Comparison of ENCODE assay signal across 8 cellular contexts in the genomic region with DNA sequence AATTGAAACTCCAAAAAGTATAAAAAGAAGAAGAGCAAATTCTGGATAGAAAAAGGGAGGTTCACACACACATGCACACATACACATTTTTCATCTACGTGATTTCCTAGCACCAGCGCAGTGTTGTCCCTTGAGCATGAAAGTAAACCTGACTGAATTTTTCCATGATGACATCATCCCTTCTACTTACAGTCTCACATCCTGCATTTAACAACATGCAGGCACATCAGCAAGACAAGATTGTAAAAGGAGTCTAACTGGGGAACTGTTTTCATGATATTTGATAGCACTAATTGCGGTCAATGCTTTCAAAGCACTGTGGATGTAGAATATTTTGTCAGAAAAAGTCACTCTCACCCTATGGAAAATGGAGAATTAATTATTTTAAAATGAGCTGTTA. TPM values are rescaled to one million over a fixed set of nuclear protein-coding genes. Genes with fewer than 3 reads are reported as not detected.
DNase-seq lines count a peak whose midpoint lies in the region; ATAC-seq and TF ChIP-seq lines count a peak whose summit lies in the region.

No MANE protein-coding gene starts in this region.

- ATAC-seq in activated CD8-positive, alpha-beta memory T cell treated with anti-CD3 and anti-CD28 coated beads, Interleukin-2, amount 10 ng/mL, durations not matched to agents 7 days and 5 days = peak; percentile 45

- H3K27ac ChIP-seq in vagina = no peak overlapping the region

- no peak for TF ChIP-seq CTCF in vagina (IDR thresholded peaks at IDR 0.05)

- H3K9me3 ChIP-seq in adipocyte (ENCODE audit: control insufficient read depth, low read length) = no peaks in the 10 kb centered on the region
- H3K9me3 ChIP-seq in vagina = no peaks in the 10 kb centered on the region

- intact Hi-C loops in vagina (cut with DNase I) = no loop called here

- no peaks in the 10 kb centered on the region for H3K4me1 Mint-ChIP-seq in activated CD8-positive, alpha-beta memory T cell treated with anti-CD3 and anti-CD28 coated beads, Interleukin-2, amount 10 ng/mL, durations not matched to agents 7 days and 5 days

- no peak for TF ChIP-seq POLR2A in vagina (IDR thresholded peaks at IDR 0.05)

- H3K36me3 ChIP-seq in adipocyte (ENCODE audit: control insufficient read depth, insufficient read depth, low read length, severe bottlenecking) (no peaks in the 10 kb centered on the region), vagina (no peaks in the 10 kb centered on the region)

- DNase-seq in activated CD8-positive, alpha-beta memory T cell treated with anti-CD3 and anti-CD28 coated beads, Interleukin-2, amount 10 ng/mL, durations not matched to agents 7 days and 5 days = no peak
- no peak for DNase-seq in activated CD8-positive, alpha-beta memory T cell treated with anti-CD3 and anti-CD28 coated beads, Interleukin-2, amount 50 U/mL, for 4 hours
- DNase-seq in NCI-H187 treated with DMSO at 0.1 percent for 48 hours (lab: John Stamatoyannopoulos, UW) = peak; percentile 83
- peak; percentile 45 for DNase-seq in adipocyte (ENCODE audit: low read depth)
- peak; percentile 90 for DNase-seq in kidney tubule cell (ENCODE audit: low spot score)
- DNase-seq in RPMI8226 = no peak
- DNase-seq in MV-4-11 (lab: John Stamatoyannopoulos, UW) = no peak
- no peak for DNase-seq in vagina (ENCODE audit: extremely low spot score in 2 of 2)

- no peaks in the 10 kb centered on the region for H3K36me3 Mint-ChIP-seq in activated CD8-positive, alpha-beta memory T cell treated with anti-CD3 and anti-CD28 coated beads, Interleukin-2, amount 10 ng/mL, durations not matched to agents 7 days and 5 days

- no peaks in the 10 kb centered on the region for H3K9me3 Mint-ChIP-seq in activated CD8-positive, alpha-beta memory T cell treated with anti-CD3 and anti-CD28 coated beads, Interleukin-2, amount 10 ng/mL, durations not matched to agents 7 days and 5 days (ENCODE audit: low read depth)

- no peaks in the 10 kb centered on the region for H3K27me3 Mint-ChIP-seq in activated CD8-positive, alpha-beta memory T cell treated with anti-CD3 and anti-CD28 coated beads, Interleukin-2, amount 10 ng/mL, durations not matched to agents 7 days and 5 days

- CTCF ChIA-PET in activated CD8-positive, alpha-beta memory T cell treated with anti-CD3 and anti-CD28 coated beads, Interleukin-2, amount 10 ng/mL, durations not matched to agents 7 days and 5 days (lab: Charles Lee) = no interaction called here

- H3K27ac Mint-ChIP-seq in activated CD8-positive, alpha-beta memory T cell treated with anti-CD3 and anti-CD28 coated beads, Interleukin-2, amount 10 ng/mL, durations not matched to agents 7 days and 5 days = no peak overlapping the region

- H3K4me1 ChIP-seq in adipocyte (ENCODE audit: control insufficient read depth, insufficient read depth, low read length) (no peaks in the 10 kb centered on the region), vagina (no peaks in the 10 kb centered on the region)

- H3K4me3 ChIP-seq in adipocyte (ENCODE audit: low read length) (no peak overlapping the region), vagina (no peak overlapping the region)

- no peaks in the 10 kb centered on the region for H3K27me3 ChIP-seq in adipocyte (replicated peaks; ENCODE audit: control insufficient read depth, insufficient read depth, low read length)
- no peaks in the 10 kb centered on the region for H3K27me3 ChIP-seq in vagina

- H3K4me3 Mint-ChIP-seq in activated CD8-positive, alpha-beta memory T cell treated with anti-CD3 and anti-CD28 coated beads, Interleukin-2, amount 10 ng/mL, durations not matched to agents 7 days and 5 days = no peak overlapping the region

- no peak overlapping the region for H3K9ac ChIP-seq in adipocyte (ENCODE audit: low read length)

RNA-seq across cellular contexts. Expression of a gene that starts 36.6 kb away (rescaled TPM):
- 1 to 10 TPM; 1.3 to 2.0 TPM for total RNA-seq in activated CD8-positive, alpha-beta memory T cell treated with anti-CD3 and anti-CD28 coated beads, Interleukin-2, amount 10 ng/mL, durations not matched to agents 7 days and 5 days
- 3.2 TPM for total RNA-seq in vagina

Comparison
In these comparisons a context has a peak if more than half of its experiments do, and no peak if none do; other contexts are left out.
1. DNase-seq: peak in NCI-H187 treated with DMSO at 0.1 percent for 48 hours (single experiment), adipocyte (single experiment) and kidney tubule cell (single experiment); none in activated CD8-positive, alpha-beta memory T cell treated with anti-CD3 and anti-CD28 coated beads, Interleukin-2, amount 10 ng/mL, durations not matched to agents 7 days and 5 days (single experiment), activated CD8-positive, alpha-beta memory T cell treated with anti-CD3 and anti-CD28 coated beads, Interleukin-2, amount 50 U/mL, for 4 hours (single experiment), RPMI8226 (single experiment), MV-4-11 (single experiment) and vagina (0 of 2).